17 cellular contexts compared by ENCODE assay signal in genomic region chr1:211229365-211229759, GRCh38. TPM values are rescaled to one million over a fixed set of nuclear protein-coding genes. Genes with fewer than 3 reads are reported as not detected.
DNase-seq lines count a peak whose midpoint lies in the region; ATAC-seq and TF ChIP-seq lines count a peak whose summit lies in the region.
"Had no signal": no experiment of that assay in that cellular context is flagged by ENCODE, and none has a peak within 500 bp of the region (broad histone marks: within the 10 kb centered on the region; RNA-seq: fewer than 3 reads in every experiment).

No MANE protein-coding gene starts in this region.

- POLR2A ChIA-PET in activated CD4-positive, alpha-beta T cell treated with anti-CD3 and anti-CD28 coated beads, Interleukin-2, amount 10 ng/mL, durations not matched to agents 7 days and 5 days (lab: Charles Lee), result interaction anchor here (1.2 to 1.9 kb wide), 2 partner anchors 14 to 29 kb away, joined by 3 to 4 read pairs; no protein-coding TSS in a partner anchor

- peaks cover 2% of the 10 kb centered on the region for H3K36me3 Mint-ChIP-seq in activated CD4-positive, alpha-beta T cell treated with anti-CD3 and anti-CD28 coated beads, Interleukin-2, amount 10 ng/mL, durations not matched to agents 7 days and 5 days (ENCODE audit: low read depth)
- H3K36me3 Mint-ChIP-seq in IgD-negative memory B cell (no peaks in the 10 kb centered on the region), natural killer cell (no peaks in the 10 kb centered on the region)
- H3K36me3 Mint-ChIP-seq in activated T-helper 2 cell treated with anti-CD3 and anti-CD28 coated beads, Interferon-gamma antibody, Interleukin-2, Interleukin-4, amounts not matched to agents 10 μg/mL and 5 μg/mL and 100 μg/mL, durations not matched to agents 14 hours and 24 hours and 36 hours (ENCODE audit: low read depth), result no peaks in the 10 kb centered on the region

- intact Hi-C loops in activated T-helper 2 cell treated with anti-CD3 and anti-CD28 coated beads, Interferon-gamma antibody, Interleukin-2, Interleukin-4, amounts not matched to agents 10 μg/mL and 5 μg/mL and 100 μg/mL, durations not matched to agents 14 hours and 24 hours and 36 hours (cut with micrococcal nuclease), result loop anchor here (2.0 kb wide), 1 partner anchor 29 kb away; the partner anchor contains the start of gene RCOR3
- intact Hi-C loops in natural killer cell (cut with micrococcal nuclease), result no loop called here

- peak overlapping the region; percentile 76 for H3K27ac Mint-ChIP-seq in activated CD4-positive, alpha-beta T cell treated with anti-CD3 and anti-CD28 coated beads, Interleukin-2, amount 10 ng/mL, durations not matched to agents 7 days and 5 days
- peak overlapping the region in 1 of 3 donors; percentile 83 for H3K27ac Mint-ChIP-seq in IgD-negative memory B cell
- H3K27ac Mint-ChIP-seq in activated T-helper 2 cell treated with anti-CD3 and anti-CD28 coated beads, Interferon-gamma antibody, Interleukin-2, Interleukin-4, amounts not matched to agents 10 μg/mL and 5 μg/mL and 100 μg/mL, durations not matched to agents 14 hours and 24 hours and 36 hours, result peak overlapping the region; percentile 18
- H3K27ac Mint-ChIP-seq in natural killer cell, result peak overlapping the region; percentile 8 to 63

- no peaks in the 10 kb centered on the region for H3K27me3 Mint-ChIP-seq in activated CD4-positive, alpha-beta T cell treated with anti-CD3 and anti-CD28 coated beads, Interleukin-2, amount 10 ng/mL, durations not matched to agents 7 days and 5 days
- peaks cover 3% of the 10 kb centered on the region for H3K27me3 Mint-ChIP-seq in IgD-negative memory B cell
- peaks cover 2% of the 10 kb centered on the region for H3K27me3 Mint-ChIP-seq in activated T-helper 2 cell treated with anti-CD3 and anti-CD28 coated beads, Interferon-gamma antibody, Interleukin-2, Interleukin-4, amounts not matched to agents 10 μg/mL and 5 μg/mL and 100 μg/mL, durations not matched to agents 14 hours and 24 hours and 36 hours (ENCODE audit: low read depth)
- H3K27me3 Mint-ChIP-seq in natural killer cell (ENCODE audit: low read depth in 2 of 2), result peaks cover 0 to 2% of the 10 kb centered on the region in 2 donors

- ATAC-seq in natural killer cell (peak in 2 of 3 donors; percentile 26 to 55), HG02852 (IDR thresholded peaks at IDR 0.05; ENCODE audit: unreplicated experiment) (no peak)

- CTCF ChIA-PET in activated CD4-positive, alpha-beta T cell treated with anti-CD3 and anti-CD28 coated beads, Interleukin-2, amount 10 ng/mL, durations not matched to agents 7 days and 5 days (lab: Charles Lee), result interaction anchor here (0.6 kb wide), 1 partner anchor 247 kb away, joined by 3 read pairs; no protein-coding TSS in a partner anchor

- peaks cover 27% of the 10 kb centered on the region for H3K4me1 Mint-ChIP-seq in activated CD4-positive, alpha-beta T cell treated with anti-CD3 and anti-CD28 coated beads, Interleukin-2, amount 10 ng/mL, durations not matched to agents 7 days and 5 days
- peaks cover 0 to 11% (median 3%) of the 10 kb centered on the region in 3 donors for H3K4me1 Mint-ChIP-seq in IgD-negative memory B cell
- H3K4me1 Mint-ChIP-seq in activated T-helper 2 cell treated with anti-CD3 and anti-CD28 coated beads, Interferon-gamma antibody, Interleukin-2, Interleukin-4, amounts not matched to agents 10 μg/mL and 5 μg/mL and 100 μg/mL, durations not matched to agents 14 hours and 24 hours and 36 hours (ENCODE audit: low read depth), result peaks cover 20% of the 10 kb centered on the region
- H3K4me1 Mint-ChIP-seq in natural killer cell, result peaks cover 13 to 23% of the 10 kb centered on the region in 2 donors

- no peak for TF ChIP-seq CTCF in natural killer cell (IDR thresholded peaks at IDR 0.05)

- peaks cover 3% of the 10 kb centered on the region for H3K9me3 Mint-ChIP-seq in activated CD4-positive, alpha-beta T cell treated with anti-CD3 and anti-CD28 coated beads, Interleukin-2, amount 10 ng/mL, durations not matched to agents 7 days and 5 days
- H3K9me3 Mint-ChIP-seq in IgD-negative memory B cell (no peaks in the 10 kb centered on the region), natural killer cell (no peaks in the 10 kb centered on the region)
- no peaks in the 10 kb centered on the region for H3K9me3 Mint-ChIP-seq in activated T-helper 2 cell treated with anti-CD3 and anti-CD28 coated beads, Interferon-gamma antibody, Interleukin-2, Interleukin-4, amounts not matched to agents 10 μg/mL and 5 μg/mL and 100 μg/mL, durations not matched to agents 14 hours and 24 hours and 36 hours

- peak overlapping the region; percentile 4 for H3K4me3 Mint-ChIP-seq in activated CD4-positive, alpha-beta T cell treated with anti-CD3 and anti-CD28 coated beads, Interleukin-2, amount 10 ng/mL, durations not matched to agents 7 days and 5 days
- H3K4me3 Mint-ChIP-seq in IgD-negative memory B cell, result peak overlapping the region in 3 of 4 donors; percentile 46 to 69 (median 47)
- no peak overlapping the region for H3K4me3 Mint-ChIP-seq in activated T-helper 2 cell treated with anti-CD3 and anti-CD28 coated beads, Interferon-gamma antibody, Interleukin-2, Interleukin-4, amounts not matched to agents 10 μg/mL and 5 μg/mL and 100 μg/mL, durations not matched to agents 14 hours and 24 hours and 36 hours (ENCODE audit: low read depth)
- H3K4me3 Mint-ChIP-seq in natural killer cell, result peak overlapping the region; percentile 69

- DNase-seq in activated CD4-positive, alpha-beta T cell treated with anti-CD3 and anti-CD28 coated beads, Interleukin-2, amount 10 ng/mL, durations not matched to agents 7 days and 5 days, result no peak
- no peak for DNase-seq in activated CD4-positive, alpha-beta T cell treated with anti-CD3 and anti-CD28 coated beads, Interleukin-2, amount 50 U/mL, for 4 hours
- DNase-seq in activated T-helper 2 cell treated with anti-CD3 and anti-CD28 coated beads, Interferon-gamma antibody, Interleukin-2, Interleukin-4, amounts not matched to agents 10 μg/mL and 5 μg/mL and 100 μg/mL, durations not matched to agents 14 hours and 24 hours and 36 hours (ENCODE audit: low spot score), result no peak
- DNase-seq in natural killer cell (no peak), DMS 273 (lab: John Stamatoyannopoulos, UW; ENCODE audit: unreplicated experiment) (no peak), GDM1 (lab: John Stamatoyannopoulos, UW) (no peak)
- DNase-seq: dermis blood vessel endothelial cell, foreskin melanocyte, H7, kidney glomerular epithelial cell, mammary epithelial cell, NCI-H1436 treated with DMSO at 0.1 percent for 48 hours, NCI-H69, posterior cingulate gyrus, SW 1271 had no signal

RNA-seq across cellular contexts. Expression of gene RCOR3, which starts 29.8 kb away (rescaled TPM):
- 10 to 100 TPM; 47.0 to 56.0 TPM for total RNA-seq in activated CD4-positive, alpha-beta T cell treated with anti-CD3 and anti-CD28 coated beads, Interleukin-2, amount 10 ng/mL, durations not matched to agents 7 days and 5 days
- 37.5 TPM for polyA plus RNA-seq in IgD-negative memory B cell
- 42.3 and 45.0 TPM in 2 replicates for total RNA-seq in activated T-helper 2 cell treated with anti-CD3 and anti-CD28 coated beads, Interferon-gamma antibody, Interleukin-2, Interleukin-4, amounts not matched to agents 10 μg/mL and 5 μg/mL and 100 μg/mL, durations not matched to agents 14 hours and 24 hours and 36 hours
- 10 to 100 TPM; 70.9 to 99.2 (median 78.6) TPM for total RNA-seq in natural killer cell
